Comparison of ENCODE assay signal across 13 cellular contexts in genomic region chr13:45512148-45512498, GRCh38. TPM values are rescaled to one million over a fixed set of nuclear protein-coding genes. Genes with fewer than 3 reads are reported as not detected.
A peak's percentile ranks its signal among the peaks of the same experiment; 100 is the strongest.
DNase-seq lines count a peak whose midpoint lies in the region; ATAC-seq and TF ChIP-seq lines count a peak whose summit lies in the region.
"Had no signal": no experiment of that assay in that cellular context is flagged by ENCODE, and none has a peak within 500 bp of the region (broad histone marks: within the 10 kb centered on the region; RNA-seq: fewer than 3 reads in every experiment).

No MANE protein-coding gene starts in this region.

- in situ Hi-C loops in brain microvascular endothelial cell (cut with HindIII; ENCODE audit: low pct_ligation_motif_present, low sequenced_read_pairs), result no loop called here

- no peaks in the 10 kb centered on the region for H3K9me3 Mint-ChIP-seq in activated T-cell treated with anti-CD3 and anti-CD28 coated beads, Interleukin-2, amount 50 U/mL, for 24 hours
- H3K9me3 Mint-ChIP-seq: stimulated activated naive CD8-positive, alpha-beta T cell treated with anti-CD3 and anti-CD28 coated beads, Interleukin-15, amount 100 ng/mL, for 72 hours had no signal

- no peak for TF ChIP-seq CTCF in brain microvascular endothelial cell (IDR thresholded peaks at IDR 0.05; ENCODE audit: low read depth, low read length, missing control alignments)

- no peaks in the 10 kb centered on the region for H3K27me3 Mint-ChIP-seq in activated T-cell treated with anti-CD3 and anti-CD28 coated beads, Interleukin-2, amount 50 U/mL, for 24 hours
- H3K27me3 Mint-ChIP-seq: stimulated activated naive CD8-positive, alpha-beta T cell treated with anti-CD3 and anti-CD28 coated beads, Interleukin-15, amount 100 ng/mL, for 72 hours had no signal

- intact Hi-C loops in left colon (cut with DNase I, micrococcal nuclease), result no loop called here

- peaks cover 24% of the 10 kb centered on the region for H3K4me1 Mint-ChIP-seq in activated T-cell treated with anti-CD3 and anti-CD28 coated beads, Interleukin-2, amount 50 U/mL, for 24 hours (ENCODE audit: low read depth)

- H3K36me3 ChIP-seq in brain microvascular endothelial cell (replicated peaks) (peaks cover 41% of the 10 kb centered on the region), mesodermal cell (ENCODE audit: control insufficient read depth, insufficient read depth, low read length) (peaks cover 68% of the 10 kb centered on the region), MG63 (peaks cover 64% of the 10 kb centered on the region)

- WGBS in mesodermal cell (ENCODE audit: insufficient coverage in 2 of 2), 2 experiments, result no CpG with 5 or more reads among the region's 1 CpG

- peaks cover 84% of the 10 kb centered on the region for H3K36me3 Mint-ChIP-seq in activated T-cell treated with anti-CD3 and anti-CD28 coated beads, Interleukin-2, amount 50 U/mL, for 24 hours (ENCODE audit: low read depth)

- DNase-seq in activated T-cell treated with anti-CD3 and anti-CD28 coated beads, Interleukin-2, amount 50 U/mL, for 24 hours, result no peak
- no peak for DNase-seq in activated T-cell treated with anti-CD3 and anti-CD28 coated beads, Interleukin-2, amount 50 U/mL, for 1 hour
- DNase-seq in LHCN-M2 (ENCODE audit: low read depth) (peak; percentile 30), brain microvascular endothelial cell (peak; percentile 7), left colon (no peak), MG63 (no peak), left lobe of liver (ENCODE audit: low spot score) (no peak)
- DNase-seq: cortex of kidney had no signal

- H3K4me3 ChIP-seq in brain microvascular endothelial cell (ENCODE audit: low read depth, low read length) (no peak overlapping the region), mesodermal cell (ENCODE audit: extremely low read depth, insufficient read depth, low read length, poor library complexity, severe bottlenecking) (no peak overlapping the region), MG63 (no peak overlapping the region)
- H3K4me3 ChIP-seq: vagina had no signal

- H3K27ac Mint-ChIP-seq in activated T-cell treated with anti-CD3 and anti-CD28 coated beads, Interleukin-2, amount 50 U/mL, for 24 hours, result peak overlapping the region; percentile 69
- H3K27ac Mint-ChIP-seq: stimulated activated naive CD8-positive, alpha-beta T cell treated with anti-CD3 and anti-CD28 coated beads, Interleukin-15, amount 100 ng/mL, for 72 hours had no signal

- no peak overlapping the region for H3K27ac ChIP-seq in brain microvascular endothelial cell
- peak overlapping the region; percentile 43 for H3K27ac ChIP-seq in mesodermal cell (ENCODE audit: low read depth, low read length, severe bottlenecking)
- H3K27ac ChIP-seq: KMS-11, vagina had no signal

- no peak overlapping the region for H3K4me3 Mint-ChIP-seq in activated T-cell treated with anti-CD3 and anti-CD28 coated beads, Interleukin-2, amount 50 U/mL, for 24 hours
- H3K4me3 Mint-ChIP-seq: stimulated activated naive CD8-positive, alpha-beta T cell treated with anti-CD3 and anti-CD28 coated beads, Interleukin-15, amount 100 ng/mL, for 72 hours had no signal

- H3K9me3 ChIP-seq in mesodermal cell (ENCODE audit: control insufficient read depth, low read length), result no peaks in the 10 kb centered on the region
- H3K9me3 ChIP-seq in MG63, result no peaks in the 10 kb centered on the region
- H3K9me3 ChIP-seq: Caco-2, vagina had no signal

- H3K27me3 ChIP-seq in brain microvascular endothelial cell (replicated peaks) (no peaks in the 10 kb centered on the region), MG63 (no peaks in the 10 kb centered on the region)
- H3K27me3 ChIP-seq: vagina had no signal

- no peak for ATAC-seq in left colon
- no peak for ATAC-seq in left lobe of liver

- peaks cover 7% of the 10 kb centered on the region for H3K4me1 ChIP-seq in mesodermal cell (ENCODE audit: control insufficient read depth, insufficient read depth, low read length, poor library complexity, severe bottlenecking)
- H3K4me1 ChIP-seq: vagina had no signal

RNA-seq across cellular contexts. Expression of gene COG3, which starts 47.4 kb away (rescaled TPM):
- total RNA-seq in LHCN-M2 (2014; rRNA removed) (28.3 and 29.8 TPM in 2 replicates), left colon (10 to 100 TPM; 47.7 to 53.7 TPM), left lobe of liver (28.3 TPM)
- 11.4 TPM for polyA plus RNA-seq in LHCN-M2 (2012)
- polyA plus RNA-seq in mesodermal cell (2013, experiment 1 of 2), result 23.1 TPM
- polyA plus RNA-seq in mesodermal cell (2013, experiment 2 of 2), result 23.8 TPM
- total RNA-seq in MG63 (2014; rRNA removed; shearing (Covaris generic); ENCODE audit: low replicate concordance), result 15.2 and 18.3 TPM in 2 replicates

Comparison
In these comparisons a context has a peak if more than half of its experiments do, and no peak if none do; other contexts are left out.
1. DNase-seq: peak in LHCN-M2 (single experiment) and brain microvascular endothelial cell (single experiment); none in activated T-cell treated with anti-CD3 and anti-CD28 coated beads, Interleukin-2, amount 50 U/mL, for 24 hours (single experiment), activated T-cell treated with anti-CD3 and anti-CD28 coated beads, Interleukin-2, amount 50 U/mL, for 1 hour (single experiment), left colon (0 of 2), MG63 (single experiment) and left lobe of liver (single experiment).